9 cellular contexts compared by ENCODE assay signal in genomic region chr3:69671082-69671952, GRCh38.
DNase-seq lines count a peak whose midpoint lies in the region; ATAC-seq, FAIRE-seq and TF ChIP-seq lines count a peak whose summit lies in the region.
"Had no signal": no experiment of that assay in that cellular context is flagged by ENCODE, and none has a peak within 500 bp of the region (broad histone marks: within the 10 kb centered on the region; RNA-seq: fewer than 3 reads in every experiment).

No MANE protein-coding gene starts in this region.

- no peaks in the 10 kb centered on the region for H3K36me3 Mint-ChIP-seq in activated CD4-positive, alpha-beta memory T cell treated with anti-CD3 and anti-CD28 coated beads, Interleukin-2, amount 10 ng/mL, durations not matched to agents 7 days and 5 days (ENCODE audit: low read depth)

- intact Hi-C loops in pancreas (cut with DNase I) = no loop called here

- H3K27ac ChIP-seq in pancreas = no peak overlapping the region
- H3K27ac ChIP-seq: neutrophil had no signal

- no peak overlapping the region for H3K4me3 Mint-ChIP-seq in activated CD4-positive, alpha-beta memory T cell treated with anti-CD3 and anti-CD28 coated beads, Interleukin-2, amount 10 ng/mL, durations not matched to agents 7 days and 5 days

- H3K27me3 Mint-ChIP-seq in activated CD4-positive, alpha-beta memory T cell treated with anti-CD3 and anti-CD28 coated beads, Interleukin-2, amount 10 ng/mL, durations not matched to agents 7 days and 5 days = peaks cover 2% of the 10 kb centered on the region

- 40 to 46% methylated on average over 6 of the region's 6 CpGs for WGBS in pancreas, 2 donors

- no peaks in the 10 kb centered on the region for H3K36me3 ChIP-seq in pancreas
- H3K36me3 ChIP-seq: neutrophil had no signal

- H3K4me3 ChIP-seq in fibroblast of mammary gland (ENCODE audit: control insufficient read depth, low read depth, low read length) (no peak overlapping the region), pancreas (no peak overlapping the region)

- H3K4me1 ChIP-seq in pancreas = no peaks in the 10 kb centered on the region

- TF ChIP-seq CTCF in fibroblast of mammary gland (conservative IDR thresholded peaks at IDR 0.05; ENCODE audit: control insufficient read depth, insufficient read depth, low read depth, low read length) (peak; percentile 82), pancreas (IDR thresholded peaks at IDR 0.05) (peak; percentile 18 to 63 (median 50))

- H3K9me3 Mint-ChIP-seq in activated CD4-positive, alpha-beta memory T cell treated with anti-CD3 and anti-CD28 coated beads, Interleukin-2, amount 10 ng/mL, durations not matched to agents 7 days and 5 days = no peaks in the 10 kb centered on the region

- CTCF ChIA-PET in activated CD4-positive, alpha-beta memory T cell treated with anti-CD3 and anti-CD28 coated beads, Interleukin-2, amount 10 ng/mL, durations not matched to agents 7 days and 5 days (lab: Charles Lee) = interaction anchor here (0.9 to 1.2 kb wide), 3 partner anchors 510 to 650 kb away, joined by 3 to 4 read pairs (median 4); no protein-coding TSS in a partner anchor

- no peak for TF ChIP-seq POLR2A in H54 (IDR thresholded peaks at IDR 0.05; ENCODE audit: low read depth, low read length)

- FAIRE-seq in H54 (lab: Jason Lieb, UNC) (no peak), pancreas (lab: Jason Lieb, UNC) (peak; percentile 95)

- DNase-seq in CD1c-positive myeloid dendritic cell (ENCODE audit: extremely low spot score) (peak; percentile 62), H54 (ENCODE audit: insufficient read length, low spot score) (peak; percentile 44), SHP77 (lab: John Stamatoyannopoulos, UW) (peak; percentile 8 to 25), fibroblast of mammary gland (ENCODE audit: low read depth) (peak; percentile 59), pancreas (peak in 1 of 6 donors; percentile 26)
- DNase-seq in activated CD4-positive, alpha-beta memory T cell treated with anti-CD3 and anti-CD28 coated beads, Interleukin-2, amount 10 ng/mL, durations not matched to agents 7 days and 5 days = no peak
- DNase-seq in stimulated activated naive CD8-positive, alpha-beta T cell treated with anti-CD3 and anti-CD28 coated beads, Interleukin-15, Interleukin-2, amounts not matched to agents 100 U/mL and 50 U/mL, for 24 hours = no peak

- ATAC-seq in pancreas (peak in 3 of 4 donors; percentile 59 to 75 (median 74)), HG03571 (IDR thresholded peaks at IDR 0.05; ENCODE audit: unreplicated experiment) (no peak)
- ATAC-seq in stimulated activated naive CD8-positive, alpha-beta T cell treated with anti-CD3 and anti-CD28 coated beads, Interleukin-15, Interleukin-2, amounts not matched to agents 100 U/mL and 50 U/mL, for 24 hours = no peak

- no peak overlapping the region for H3K27ac Mint-ChIP-seq in activated CD4-positive, alpha-beta memory T cell treated with anti-CD3 and anti-CD28 coated beads, Interleukin-2, amount 10 ng/mL, durations not matched to agents 7 days and 5 days

- POLR2A ChIA-PET in activated CD4-positive, alpha-beta memory T cell treated with anti-CD3 and anti-CD28 coated beads, Interleukin-2, amount 10 ng/mL, durations not matched to agents 7 days and 5 days (lab: Charles Lee) = no interaction called here

- no peaks in the 10 kb centered on the region for H3K4me1 Mint-ChIP-seq in activated CD4-positive, alpha-beta memory T cell treated with anti-CD3 and anti-CD28 coated beads, Interleukin-2, amount 10 ng/mL, durations not matched to agents 7 days and 5 days

- no peaks in the 10 kb centered on the region for H3K9me3 ChIP-seq in pancreas
- H3K9me3 ChIP-seq: neutrophil had no signal

- no peaks in the 10 kb centered on the region for H3K27me3 ChIP-seq in pancreas
- H3K27me3 ChIP-seq: neutrophil had no signal

Comparison
In these comparisons a context has a peak if more than half of its experiments do, and no peak if none do; other contexts are left out.
1. DNase-seq: peak in CD1c-positive myeloid dendritic cell (single experiment), H54 (single experiment), SHP77 (2 of 2) and fibroblast of mammary gland (single experiment); none in activated CD4-positive, alpha-beta memory T cell treated with anti-CD3 and anti-CD28 coated beads, Interleukin-2, amount 10 ng/mL, durations not matched to agents 7 days and 5 days (single experiment) and stimulated activated naive CD8-positive, alpha-beta T cell treated with anti-CD3 and anti-CD28 coated beads, Interleukin-15, Interleukin-2, amounts not matched to agents 100 U/mL and 50 U/mL, for 24 hours (single experiment).
2. ATAC-seq: peak in pancreas (3 of 4); none in HG03571 (single experiment) and stimulated activated naive CD8-positive, alpha-beta T cell treated with anti-CD3 and anti-CD28 coated beads, Interleukin-15, Interleukin-2, amounts not matched to agents 100 U/mL and 50 U/mL, for 24 hours (single experiment).